ENCODE assay signal across 1 cellular context in the genomic region with DNA sequence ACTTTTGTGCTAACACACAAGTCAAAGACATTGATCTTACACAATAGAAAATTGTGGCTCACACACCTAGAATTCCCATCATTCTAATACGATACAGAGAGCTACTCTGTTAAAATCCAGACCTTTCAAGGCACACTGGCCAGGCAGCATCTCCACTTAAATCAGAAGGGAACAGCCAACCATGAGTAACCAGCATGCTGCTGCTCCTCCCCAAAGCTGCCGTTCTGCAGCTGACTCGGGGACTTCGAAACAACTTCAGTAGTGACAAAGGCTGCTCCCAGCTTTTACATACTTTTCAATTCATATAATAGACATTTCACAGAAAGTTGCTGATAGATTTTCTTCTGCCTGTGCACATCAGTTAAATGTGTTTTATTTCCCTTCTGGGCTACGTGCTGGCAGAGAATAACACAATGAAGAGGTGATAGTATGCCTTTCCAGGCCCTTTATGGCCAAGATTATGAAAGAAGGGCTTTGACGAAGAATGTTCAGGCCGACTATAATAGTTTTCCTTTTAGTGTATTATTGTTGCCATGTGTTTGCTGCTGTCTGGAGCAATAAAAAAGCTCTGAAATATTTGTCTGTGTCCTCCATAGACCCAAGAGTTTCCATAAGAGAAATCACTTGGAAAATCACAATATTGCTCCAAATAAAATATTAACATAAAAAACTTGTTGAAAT.
TF ChIP-seq lines count a peak whose summit lies in the region.

No MANE protein-coding gene starts in this region.

TF ChIP-seq in GM23338, 12 proteins besides CTCF, POLR2A, EP300 and RAD21 (continued from another document):
- TF ChIP-seq, protein P1, sequence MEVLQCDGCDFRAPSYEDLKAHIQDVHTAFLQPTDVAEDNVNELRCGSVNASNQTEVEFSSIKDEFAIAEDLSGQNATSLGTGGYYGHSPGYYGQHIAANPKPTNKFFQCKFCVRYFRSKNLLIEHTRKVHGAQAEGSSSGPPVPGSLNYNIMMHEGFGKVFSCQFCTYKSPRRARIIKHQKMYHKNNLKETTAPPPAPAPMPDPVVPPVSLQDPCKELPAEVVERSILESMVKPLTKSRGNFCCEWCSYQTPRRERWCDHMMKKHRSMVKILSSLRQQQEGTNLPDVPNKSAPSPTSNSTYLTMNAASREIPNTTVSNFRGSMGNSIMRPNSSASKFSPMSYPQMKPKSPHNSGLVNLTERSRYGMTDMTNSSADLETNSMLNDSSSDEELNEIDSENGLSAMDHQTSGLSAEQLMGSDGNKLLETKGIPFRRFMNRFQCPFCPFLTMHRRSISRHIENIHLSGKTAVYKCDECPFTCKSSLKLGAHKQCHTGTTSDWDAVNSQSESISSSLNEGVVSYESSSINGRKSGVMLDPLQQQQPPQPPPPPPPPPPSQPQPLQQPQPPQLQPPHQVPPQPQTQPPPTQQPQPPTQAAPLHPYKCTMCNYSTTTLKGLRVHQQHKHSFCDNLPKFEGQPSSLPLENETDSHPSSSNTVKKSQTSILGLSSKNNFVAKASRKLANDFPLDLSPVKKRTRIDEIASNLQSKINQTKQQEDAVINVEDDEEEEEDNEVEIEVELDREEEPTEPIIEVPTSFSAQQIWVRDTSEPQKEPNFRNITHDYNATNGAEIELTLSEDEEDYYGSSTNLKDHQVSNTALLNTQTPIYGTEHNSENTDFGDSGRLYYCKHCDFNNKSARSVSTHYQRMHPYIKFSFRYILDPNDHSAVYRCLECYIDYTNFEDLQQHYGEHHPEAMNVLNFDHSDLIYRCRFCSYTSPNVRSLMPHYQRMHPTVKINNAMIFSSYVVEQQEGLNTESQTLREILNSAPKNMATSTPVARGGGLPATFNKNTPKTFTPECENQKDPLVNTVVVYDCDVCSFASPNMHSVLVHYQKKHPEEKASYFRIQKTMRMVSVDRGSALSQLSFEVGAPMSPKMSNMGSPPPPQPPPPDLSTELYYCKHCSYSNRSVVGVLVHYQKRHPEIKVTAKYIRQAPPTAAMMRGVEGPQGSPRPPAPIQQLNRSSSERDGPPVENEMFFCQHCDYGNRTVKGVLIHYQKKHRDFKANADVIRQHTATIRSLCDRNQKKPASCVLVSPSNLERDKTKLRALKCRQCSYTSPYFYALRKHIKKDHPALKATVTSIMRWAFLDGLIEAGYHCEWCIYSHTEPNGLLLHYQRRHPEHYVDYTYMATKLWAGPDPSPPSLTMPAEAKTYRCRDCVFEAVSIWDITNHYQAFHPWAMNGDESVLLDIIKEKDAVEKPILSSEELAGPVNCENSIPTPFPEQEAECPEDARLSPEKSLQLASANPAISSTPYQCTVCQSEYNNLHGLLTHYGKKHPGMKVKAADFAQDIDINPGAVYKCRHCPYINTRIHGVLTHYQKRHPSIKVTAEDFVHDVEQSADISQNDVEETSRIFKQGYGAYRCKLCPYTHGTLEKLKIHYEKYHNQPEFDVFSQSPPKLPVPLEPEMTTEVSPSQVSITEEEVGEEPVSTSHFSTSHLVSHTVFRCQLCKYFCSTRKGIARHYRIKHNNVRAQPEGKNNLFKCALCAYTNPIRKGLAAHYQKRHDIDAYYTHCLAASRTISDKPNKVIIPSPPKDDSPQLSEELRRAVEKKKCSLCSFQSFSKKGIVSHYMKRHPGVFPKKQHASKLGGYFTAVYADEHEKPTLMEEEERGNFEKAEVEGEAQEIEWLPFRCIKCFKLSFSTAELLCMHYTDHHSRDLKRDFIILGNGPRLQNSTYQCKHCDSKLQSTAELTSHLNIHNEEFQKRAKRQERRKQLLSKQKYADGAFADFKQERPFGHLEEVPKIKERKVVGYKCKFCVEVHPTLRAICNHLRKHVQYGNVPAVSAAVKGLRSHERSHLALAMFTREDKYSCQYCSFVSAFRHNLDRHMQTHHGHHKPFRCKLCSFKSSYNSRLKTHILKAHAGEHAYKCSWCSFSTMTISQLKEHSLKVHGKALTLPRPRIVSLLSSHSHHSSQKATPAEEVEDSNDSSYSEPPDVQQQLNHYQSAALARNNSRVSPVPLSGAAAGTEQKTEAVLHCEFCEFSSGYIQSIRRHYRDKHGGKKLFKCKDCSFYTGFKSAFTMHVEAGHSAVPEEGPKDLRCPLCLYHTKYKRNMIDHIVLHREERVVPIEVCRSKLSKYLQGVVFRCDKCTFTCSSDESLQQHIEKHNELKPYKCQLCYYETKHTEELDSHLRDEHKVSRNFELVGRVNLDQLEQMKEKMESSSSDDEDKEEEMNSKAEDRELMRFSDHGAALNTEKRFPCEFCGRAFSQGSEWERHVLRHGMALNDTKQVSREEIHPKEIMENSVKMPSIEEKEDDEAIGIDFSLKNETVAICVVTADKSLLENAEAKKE (CRISPR knock-in tag; IDR thresholded peaks at IDR 0.05), result no peak
